Comparison of ENCODE assay signal across 9 cellular contexts in genomic region chr2:14634223-14634884, GRCh38. TPM values are rescaled to one million over a fixed set of nuclear protein-coding genes. Genes with fewer than 3 reads are reported as not detected.
A peak's percentile ranks its signal among the peaks of the same experiment; 100 is the strongest.
DNase-seq lines count a peak whose midpoint lies in the region; ATAC-seq, FAIRE-seq and TF ChIP-seq lines count a peak whose summit lies in the region.
"Had no signal": no experiment of that assay in that cellular context is flagged by ENCODE, and none has a peak within 500 bp of the region (broad histone marks: within the 10 kb centered on the region; RNA-seq: fewer than 3 reads in every experiment).

No MANE protein-coding gene starts in this region.

- peaks cover 10% of the 10 kb centered on the region for H3F3A ChIP-seq in neural progenitor cell (ENCODE audit: low read depth)

- no peak overlapping the region for H3K27ac Mint-ChIP-seq in activated T-cell treated with anti-CD3 and anti-CD28 coated beads, Interleukin-2, amount 50 U/mL, for 24 hours
- no peak overlapping the region for H3K27ac Mint-ChIP-seq in neural progenitor cell
- no peak overlapping the region for H3K27ac Mint-ChIP-seq in effector memory CD8-positive, alpha-beta T cell

- H3K9ac ChIP-seq in neural progenitor cell: no peak overlapping the region

- no peaks in the 10 kb centered on the region for H3K36me3 ChIP-seq in neural progenitor cell

- FAIRE-seq in frontal cortex (lab: Jason Lieb, UNC): no peak
- FAIRE-seq: G401.6 had no signal

- peaks cover 98% of the 10 kb centered on the region for H3K27me3 ChIP-seq in neural progenitor cell

- H3K4me2 ChIP-seq in neural progenitor cell: peak overlapping the region; percentile 93

- H3K27ac ChIP-seq in neural progenitor cell: no peak overlapping the region

- H3K4me1 Mint-ChIP-seq in activated T-cell treated with anti-CD3 and anti-CD28 coated beads, Interleukin-2, amount 50 U/mL, for 24 hours (ENCODE audit: low read depth): peaks cover 4% of the 10 kb centered on the region
- H3K4me1 Mint-ChIP-seq in neural progenitor cell: peaks cover 30% of the 10 kb centered on the region
- H3K4me1 Mint-ChIP-seq in effector memory CD8-positive, alpha-beta T cell (ENCODE audit: low read depth in 2 of 2): peaks cover 0 to 3% of the 10 kb centered on the region in 2 donors

- H3K36me3 Mint-ChIP-seq in activated T-cell treated with anti-CD3 and anti-CD28 coated beads, Interleukin-2, amount 50 U/mL, for 24 hours (ENCODE audit: low read depth): no peaks in the 10 kb centered on the region
- H3K36me3 Mint-ChIP-seq in neural progenitor cell: no peaks in the 10 kb centered on the region
- H3K36me3 Mint-ChIP-seq in effector memory CD8-positive, alpha-beta T cell (ENCODE audit: insufficient read depth): no peaks in the 10 kb centered on the region

- DNase-seq in activated T-cell treated with anti-CD3 and anti-CD28 coated beads, Interleukin-2, amount 50 U/mL, for 24 hours: peak; percentile 30
- no peak for DNase-seq in activated T-cell treated with anti-CD3 and anti-CD28 coated beads, Interleukin-2, amount 50 U/mL, for 1 hour
- DNase-seq in LHCN-M2 (ENCODE audit: low read depth) (peak; percentile 60), SW480 (ENCODE audit: low spot score) (peak; percentile 91), frontal cortex (ENCODE audit: low spot score in 2 of 2) (peak; percentile 75 to 78), neural progenitor cell (ENCODE audit: low spot score) (peak; percentile 91)
- no peak for DNase-seq in effector memory CD8-positive, alpha-beta T cell

- H2AFZ ChIP-seq in neural progenitor cell (replicated peaks): peak overlapping the region; percentile 86

- peaks cover 2% of the 10 kb centered on the region for H3K9me3 Mint-ChIP-seq in activated T-cell treated with anti-CD3 and anti-CD28 coated beads, Interleukin-2, amount 50 U/mL, for 24 hours
- no peaks in the 10 kb centered on the region for H3K9me3 Mint-ChIP-seq in neural progenitor cell
- peaks cover 0 to 1% of the 10 kb centered on the region in 2 donors for H3K9me3 Mint-ChIP-seq in effector memory CD8-positive, alpha-beta T cell

- peak; percentile 74 for TF ChIP-seq CTCF in neural progenitor cell (IDR thresholded peaks at IDR 0.05)

- H3K27me3 Mint-ChIP-seq in activated T-cell treated with anti-CD3 and anti-CD28 coated beads, Interleukin-2, amount 50 U/mL, for 24 hours: peaks cover 64% of the 10 kb centered on the region
- H3K27me3 Mint-ChIP-seq in neural progenitor cell (ENCODE audit: insufficient read depth, low read depth): peaks cover 21% of the 10 kb centered on the region
- H3K27me3 Mint-ChIP-seq in effector memory CD8-positive, alpha-beta T cell: peaks cover 11 to 62% of the 10 kb centered on the region in 2 donors

- H3K4me3 Mint-ChIP-seq in activated T-cell treated with anti-CD3 and anti-CD28 coated beads, Interleukin-2, amount 50 U/mL, for 24 hours: no peak overlapping the region
- peak overlapping the region; percentile 97 for H3K4me3 Mint-ChIP-seq in neural progenitor cell
- no peak overlapping the region for H3K4me3 Mint-ChIP-seq in effector memory CD8-positive, alpha-beta T cell

- H3K4me3 ChIP-seq in neural progenitor cell: peak overlapping the region; percentile 69

- peaks cover 8% of the 10 kb centered on the region for H3K4me1 ChIP-seq in neural progenitor cell

- no peak for ATAC-seq in HG03280 (IDR thresholded peaks at IDR 0.05; ENCODE audit: unreplicated experiment)
- no peak for ATAC-seq in effector memory CD8-positive, alpha-beta T cell (replicated peaks)

- no peaks in the 10 kb centered on the region for H3K9me3 ChIP-seq in neural progenitor cell (ENCODE audit: low read depth)

- H3K79me2 ChIP-seq in neural progenitor cell (ENCODE audit: low read depth): no peaks in the 10 kb centered on the region

- H4K20me1 ChIP-seq in neural progenitor cell (ENCODE audit: low read depth): peaks cover 8% of the 10 kb centered on the region

RNA-seq across cellular contexts. Expression of gene LRATD1, which starts 1.8 kb away (rescaled TPM):
- 0.26 and 0.57 TPM in 2 replicates for total RNA-seq in LHCN-M2 (2014; rRNA removed)
- 0.40 TPM for polyA plus RNA-seq in LHCN-M2 (2012)
- total RNA-seq in frontal cortex: 29.8 TPM
- total RNA-seq in neural progenitor cell (ENCODE audit: low replicate concordance): 1.9 and 2.9 TPM in 2 replicates

Comparison
In these comparisons a context has a peak if more than half of its experiments do, and no peak if none do; other contexts are left out.
1. DNase-seq: peak in activated T-cell treated with anti-CD3 and anti-CD28 coated beads, Interleukin-2, amount 50 U/mL, for 24 hours (single experiment), LHCN-M2 (single experiment), SW480 (single experiment), frontal cortex (2 of 2) and neural progenitor cell (single experiment); none in activated T-cell treated with anti-CD3 and anti-CD28 coated beads, Interleukin-2, amount 50 U/mL, for 1 hour (single experiment) and effector memory CD8-positive, alpha-beta T cell (0 of 3).